11 cellular contexts compared by ENCODE assay signal in genomic region chr16:84194470-84195200, GRCh38. TPM values are rescaled to one million over a fixed set of nuclear protein-coding genes. Genes with fewer than 3 reads are reported as not detected.
A peak's percentile ranks its signal among the peaks of the same experiment; 100 is the strongest.
DNase-seq lines count a peak whose midpoint lies in the region; ATAC-seq and TF ChIP-seq lines count a peak whose summit lies in the region.
"Had no signal": no experiment of that assay in that cellular context is flagged by ENCODE, and none has a peak within 500 bp of the region (broad histone marks: within the 10 kb centered on the region; RNA-seq: fewer than 3 reads in every experiment).

No MANE protein-coding gene starts in this region.

- no peak overlapping the region for H4K8ac ChIP-seq in IMR-90 (ENCODE audit: low read depth in 2 of 2, low read length in 2 of 2)

- H2BK15ac ChIP-seq in IMR-90 (ENCODE audit: low read depth, low read length) = no peak overlapping the region

- ATAC-seq in IMR-90 (ENCODE audit: low read depth) = no peak
- peak; percentile 74 to 76 for ATAC-seq in activated T-cell treated with anti-CD3 and anti-CD28 coated beads, Interleukin-2, amount 50 U/mL, for 72 hours (replicated peaks in 1 of 2)
- ATAC-seq in esophagus mucosa = no peak
- no peak for ATAC-seq in GM21723 (IDR thresholded peaks at IDR 0.05; ENCODE audit: unreplicated experiment)

- H3K9me3 Mint-ChIP-seq in activated T-cell treated with anti-CD3 and anti-CD28 coated beads, Interleukin-2, amount 50 U/mL, for 72 hours = no peaks in the 10 kb centered on the region

- no peak for TF ChIP-seq CTCF in IMR-90 (conservative IDR thresholded peaks at IDR 0.05; ENCODE audit: low read depth, low read length)

- no peak overlapping the region for H3K23ac ChIP-seq in IMR-90 (ENCODE audit: low read depth, low read length)

- no peak for TF ChIP-seq POLR2A in IMR-90 (IDR thresholded peaks at IDR 0.05; ENCODE audit: low read depth, low read length)

- H3K4me3 Mint-ChIP-seq in activated T-cell treated with anti-CD3 and anti-CD28 coated beads, Interleukin-2, amount 50 U/mL, for 72 hours = peak overlapping the region; percentile 51 to 75

- H3K4me3 ChIP-seq in IMR-90 (ENCODE audit: insufficient read depth, low read depth, low read length) = no peak overlapping the region

- 90% methylated on average over 2 of the region's 34 CpGs; no CpG with 5 or more reads in 1 of the 2 experiments for WGBS in IMR-90 (ENCODE audit: extremely low coverage in 2 of 2, insufficient read length in 1 of 2), 2 experiments

- TF ChIP-seq RAD21 in IMR-90 (IDR thresholded peaks at IDR 0.05; ENCODE audit: low read length) = no peak

- no peak overlapping the region for H4K5ac ChIP-seq in IMR-90 (ENCODE audit: low read depth, low read length)

- H3K27me3 Mint-ChIP-seq in activated T-cell treated with anti-CD3 and anti-CD28 coated beads, Interleukin-2, amount 50 U/mL, for 72 hours (ENCODE audit: low read depth) = no peaks in the 10 kb centered on the region

- no peak overlapping the region for H3K4ac ChIP-seq in IMR-90 (ENCODE audit: low read depth, low read length)

- DNase-seq in NCI-H1417 (lab: John Stamatoyannopoulos, UW) = peak in 2 of 3 experiments; percentile 31 to 53
- DNase-seq in NCI-H1417 treated with DMSO at 0.1 percent for 48 hours (lab: John Stamatoyannopoulos, UW) = no peak
- no peak for DNase-seq in IMR-90
- peak; percentile 52 to 62 for DNase-seq in activated T-cell treated with anti-CD3 and anti-CD28 coated beads, Interleukin-2, amount 50 U/mL, for 72 hours
- DNase-seq in retina = peak; percentile 66
- DNase-seq in MV-4-11 (lab: John Stamatoyannopoulos, UW) = no peak
- DNase-seq: mammary epithelial cell had no signal

- POLR2A ChIA-PET in IMR-90 (lab: Charles Lee; ENCODE audit: unreplicated experiment) = no interaction called here

- peaks cover 26% of the 10 kb centered on the region for H3K27me3 ChIP-seq in IMR-90 (ENCODE audit: control insufficient read depth, insufficient read depth, low read length)

- no peaks in the 10 kb centered on the region for H3K79me1 ChIP-seq in IMR-90 (ENCODE audit: low read depth in 1 of 2, low read length in 2 of 2)

- H3K4me1 Mint-ChIP-seq in activated T-cell treated with anti-CD3 and anti-CD28 coated beads, Interleukin-2, amount 50 U/mL, for 72 hours (ENCODE audit: low read depth) = peaks cover 21% of the 10 kb centered on the region

- no peaks in the 10 kb centered on the region for H3K9me1 ChIP-seq in IMR-90 (ENCODE audit: insufficient read depth, low read length)

- no peak overlapping the region for H3K27ac ChIP-seq in IMR-90 (ENCODE audit: insufficient read depth, low read length)
- H3K27ac ChIP-seq: 22Rv1 had no signal

- CTCF ChIA-PET in IMR-90 (lab: Yijun Ruan, JAX) = interaction anchor here (0.7 to 0.8 kb wide), 2 partner anchors 8 to 151 kb away, joined by 3 read pairs; partner anchors contain the start of gene TAF1C

- H3K36me3 ChIP-seq in IMR-90 (ENCODE audit: control insufficient read depth, insufficient read depth, low read length) = no peaks in the 10 kb centered on the region

- H3K14ac ChIP-seq in IMR-90 (replicated peaks; ENCODE audit: low read depth, low read length) = no peak overlapping the region

- H3K56ac ChIP-seq in IMR-90 (ENCODE audit: extremely low read depth, insufficient read depth, low read length) = no peak overlapping the region

- no peak overlapping the region for H4K91ac ChIP-seq in IMR-90 (ENCODE audit: insufficient read depth, low read depth, low read length)

- no peaks in the 10 kb centered on the region for H3K9me3 ChIP-seq in IMR-90 (ENCODE audit: control insufficient read depth, insufficient read depth, low read length)

- intact Hi-C loops in IMR-90 (cut with micrococcal nuclease) = no loop called here

- no peak overlapping the region for H2AK5ac ChIP-seq in IMR-90 (ENCODE audit: low read depth, low read length)

- H2AFZ ChIP-seq in IMR-90 (replicated peaks; ENCODE audit: low read length, poor library complexity) = peak overlapping the region; percentile 51

- H3K4me1 ChIP-seq in IMR-90 (ENCODE audit: control insufficient read depth, insufficient read depth, low read length) = peaks cover 2% of the 10 kb centered on the region; the same call in 1 of the 2 replicates

- no peaks in the 10 kb centered on the region; the same call in 1 of the 2 replicates for H4K20me1 ChIP-seq in IMR-90 (ENCODE audit: insufficient read depth, low read length)

- no peak overlapping the region for H3K9ac ChIP-seq in IMR-90 (ENCODE audit: low read depth, low read length)

- no peaks in the 10 kb centered on the region for H3K36me3 Mint-ChIP-seq in activated T-cell treated with anti-CD3 and anti-CD28 coated beads, Interleukin-2, amount 50 U/mL, for 72 hours (ENCODE audit: insufficient read depth in 2 of 2)

- H2BK5ac ChIP-seq in IMR-90 (ENCODE audit: low read depth, low read length, poor library complexity, severe bottlenecking) = no peak overlapping the region

- H3K4me2 ChIP-seq in IMR-90 (ENCODE audit: low read depth, low read length) = no peak overlapping the region

- no peak overlapping the region for H2AK9ac ChIP-seq in IMR-90 (replicated peaks; ENCODE audit: low read depth, low read length, poor library complexity)

- H2BK120ac ChIP-seq in IMR-90 (ENCODE audit: low read depth, low read length) = no peak overlapping the region

- no TSS peak for BruUV-seq in IMR-90 (replicated peaks; lab: Mats Ljungman, UMichigan)

- in situ Hi-C loops in IMR-90 (cut with MboI; ENCODE audit: low sequenced_read_pairs) = no loop called here

- no peak overlapping the region for H3K18ac ChIP-seq in IMR-90 (ENCODE audit: low read depth, low read length)

- dilution Hi-C loops in IMR-90 (cut with HindIII; ENCODE audit: low sequenced_read_pairs, unreplicated experiment) = no loop called here

- H3K27ac Mint-ChIP-seq in activated T-cell treated with anti-CD3 and anti-CD28 coated beads, Interleukin-2, amount 50 U/mL, for 72 hours = no peak overlapping the region

- H2BK20ac ChIP-seq in IMR-90 (ENCODE audit: low read depth, low read length) = no peak overlapping the region

TF ChIP-seq in IMR-90, 13 proteins besides CTCF, POLR2A, EP300 and RAD21 (continues in another document):
- TF ChIP-seq MAZ (IDR thresholded peaks at IDR 0.05; ENCODE audit: borderline replicate concordance, low read depth, low read length) = no peak
- TF ChIP-seq, protein P1, sequence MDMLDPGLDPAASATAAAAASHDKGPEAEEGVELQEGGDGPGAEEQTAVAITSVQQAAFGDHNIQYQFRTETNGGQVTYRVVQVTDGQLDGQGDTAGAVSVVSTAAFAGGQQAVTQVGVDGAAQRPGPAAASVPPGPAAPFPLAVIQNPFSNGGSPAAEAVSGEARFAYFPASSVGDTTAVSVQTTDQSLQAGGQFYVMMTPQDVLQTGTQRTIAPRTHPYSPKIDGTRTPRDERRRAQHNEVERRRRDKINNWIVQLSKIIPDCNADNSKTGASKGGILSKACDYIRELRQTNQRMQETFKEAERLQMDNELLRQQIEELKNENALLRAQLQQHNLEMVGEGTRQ (IDR thresholded peaks at IDR 0.05; ENCODE audit: low read depth, low read length) = no peak
- TF ChIP-seq FOS (IDR thresholded peaks at IDR 0.05; ENCODE audit: low read depth, low read length) = no peak
- no peak for TF ChIP-seq MAFK (IDR thresholded peaks at IDR 0.05; ENCODE audit: low read depth, low read length)
- TF ChIP-seq BHLHE40 (IDR thresholded peaks at IDR 0.05; ENCODE audit: low read depth, low read length) = no peak
- TF ChIP-seq CEBPB (IDR thresholded peaks at IDR 0.05; ENCODE audit: low read depth, low read length) = no peak
- no peak for TF ChIP-seq RCOR1 (IDR thresholded peaks at IDR 0.05; ENCODE audit: insufficient replicate concordance, low read length)
- TF ChIP-seq RFX5 (IDR thresholded peaks at IDR 0.05; ENCODE audit: low read depth, low read length) = no peak

RNA-seq across cellular contexts. Expression of gene ADAD2, which starts 3.7 kb away (rescaled TPM):
- total RNA-seq in IMR-90 (2012; rRNA removed) (not detected in 2 replicates), esophagus mucosa (1.1 TPM)
- not detected in 2 replicates for polyA plus RNA-seq in IMR-90 (2012; rRNA removed)
- 0.06 TPM in 1 of 2 replicates, not detected in the other for polyA plus RNA-seq in IMR-90 (2012; cell fraction: cytosol; rRNA removed)
- 0.03 TPM in 1 of 2 replicates, not detected in the other for polyA plus RNA-seq in IMR-90 (2012; cell fraction: nucleus; rRNA removed; ENCODE audit: low replicate concordance)
- total RNA-seq in activated T-cell treated with anti-CD3 and anti-CD28 coated beads, Interleukin-2, amount 50 U/mL, for 72 hours = under 1 TPM in 1 of 2 donors, not detected in 1; 0.43 TPM
- total RNA-seq: endothelial cell of umbilical vein had no signal
- polyA plus RNA-seq: mammary epithelial cell had no signal

RNA-seq across cellular contexts. Expression of gene TAF1C, which starts 7.8 kb away (rescaled TPM):
- 6.1 and 7.3 TPM in 2 replicates for total RNA-seq in IMR-90 (2012; rRNA removed)
- 35.5 and 41.6 TPM in 2 replicates for polyA plus RNA-seq in IMR-90 (2012; rRNA removed)
- 15.1 and 17.4 TPM in 2 replicates for polyA plus RNA-seq in IMR-90 (2012; cell fraction: cytosol; rRNA removed)
- 397 and 707 TPM in 2 replicates for polyA plus RNA-seq in IMR-90 (2012; cell fraction: nucleus; rRNA removed; ENCODE audit: low replicate concordance)
- 10 to 100 TPM; 41.8 to 51.3 TPM for total RNA-seq in activated T-cell treated with anti-CD3 and anti-CD28 coated beads, Interleukin-2, amount 50 U/mL, for 72 hours
- 18.3 TPM for total RNA-seq in esophagus mucosa

RNA-seq across cellular contexts. Expression of gene KCNG4, which starts 45.2 kb away (rescaled TPM):
- total RNA-seq in IMR-90 (2012; rRNA removed) = not detected in 2 replicates
- polyA plus RNA-seq in IMR-90 (2012; rRNA removed) = not detected in 2 replicates
- not detected in 2 replicates for polyA plus RNA-seq in IMR-90 (2012; cell fraction: cytosol; rRNA removed)
- not detected in 2 replicates for polyA plus RNA-seq in IMR-90 (2012; cell fraction: nucleus; rRNA removed; ENCODE audit: low replicate concordance)
- total RNA-seq in activated T-cell treated with anti-CD3 and anti-CD28 coated beads, Interleukin-2, amount 50 U/mL, for 72 hours = not detected
- total RNA-seq in esophagus mucosa = not detected
- total RNA-seq: endothelial cell of umbilical vein, mammary epithelial cell had no signal
- polyA plus RNA-seq: endothelial cell of umbilical vein, mammary epithelial cell had no signal

RNA-seq across cellular contexts. Expression of gene DNAAF1, which starts 49.5 kb away (rescaled TPM):
- total RNA-seq in IMR-90 (2012; rRNA removed) (not detected in 2 replicates), esophagus mucosa (0.16 TPM)
- 0.05 TPM in 1 of 2 replicates, not detected in the other for polyA plus RNA-seq in IMR-90 (2012; rRNA removed)
- polyA plus RNA-seq in IMR-90 (2012; cell fraction: cytosol; rRNA removed) = not detected in 2 replicates
- 0.10 and 0.23 TPM in 2 replicates for polyA plus RNA-seq in IMR-90 (2012; cell fraction: nucleus; rRNA removed; ENCODE audit: low replicate concordance)
- under 1 TPM in 1 of 2 donors, not detected in 1; 0.19 TPM for total RNA-seq in activated T-cell treated with anti-CD3 and anti-CD28 coated beads, Interleukin-2, amount 50 U/mL, for 72 hours
- total RNA-seq: endothelial cell of umbilical vein had no signal
- polyA plus RNA-seq: mammary epithelial cell had no signal

RNA-seq across cellular contexts. Expression of gene HSDL1, which starts 49.7 kb away (rescaled TPM):
- total RNA-seq in IMR-90 (2012; rRNA removed) (18.3 and 25.6 TPM in 2 replicates), esophagus mucosa (8.6 TPM)
- polyA plus RNA-seq in IMR-90 (2012; rRNA removed) = 9.4 and 11.6 TPM in 2 replicates
- polyA plus RNA-seq in IMR-90 (2012; cell fraction: cytosol; rRNA removed) = 12.5 and 22.4 TPM in 2 replicates
- 11.9 and 26.2 TPM in 2 replicates for polyA plus RNA-seq in IMR-90 (2012; cell fraction: nucleus; rRNA removed; ENCODE audit: low replicate concordance)
- total RNA-seq in activated T-cell treated with anti-CD3 and anti-CD28 coated beads, Interleukin-2, amount 50 U/mL, for 72 hours = 10 to 100 TPM; 13.0 to 14.6 TPM

Comparison
In these comparisons a context has a peak if more than half of its experiments do, and no peak if none do; other contexts are left out.
1. DNase-seq: peak in NCI-H1417 (2 of 3), activated T-cell treated with anti-CD3 and anti-CD28 coated beads, Interleukin-2, amount 50 U/mL, for 72 hours (2 of 2) and retina (single experiment); none in NCI-H1417 treated with DMSO at 0.1 percent for 48 hours (single experiment), IMR-90 (single experiment) and MV-4-11 (single experiment).
2. ATAC-seq: peak in activated T-cell treated with anti-CD3 and anti-CD28 coated beads, Interleukin-2, amount 50 U/mL, for 72 hours (2 of 2); none in IMR-90 (single experiment), esophagus mucosa (single experiment) and GM21723 (single experiment).